ENCODE assay signal across 29 cellular contexts in genomic region chr9:124809211-124809610, GRCh38. TPM values are rescaled to one million over a fixed set of nuclear protein-coding genes. Genes with fewer than 3 reads are reported as not detected.
"Had no signal": no experiment of that assay in that cellular context is flagged by ENCODE, and none has a peak within 500 bp of the region (broad histone marks: within the 10 kb centered on the region; RNA-seq: fewer than 3 reads in every experiment).

No MANE protein-coding gene starts in this region.

- H3K36me3 ChIP-seq: colonic mucosa, gastrocnemius medialis, lower lobe of right lung, neutrophil, pancreas, transverse colon, vagina had no signal

- DNase-seq: activated B cell treated with CpG ODN at 0.5 μM for 24 hours; activated CD4-positive, alpha-beta T cell treated with anti-CD3 and anti-CD28 coated beads for 36 hours; activated CD4-positive, alpha-beta T cell treated with anti-CD3 and anti-CD28 coated beads, Interleukin-2, amount 50 U/mL, for 48 hours; activated CD8-positive, alpha-beta memory T cell treated with anti-CD3 and anti-CD28 coated beads, Interleukin-2, amount 50 U/mL, for 48 hours; activated effector memory CD4-positive, alpha-beta T cell treated with anti-CD3 and anti-CD28 coated beads, Interleukin-2, amount 50 U/mL, for 16 hours; activated naive CD4-positive, alpha-beta T cell treated with anti-CD3 and anti-CD28 coated beads, Interleukin-2, amount 10 ng/mL, durations not matched to agents 7 days and 5 days; activated T-cell treated with anti-CD3 and anti-CD28 coated beads, Interleukin-2, amount 50 U/mL, for 48 hours; amygdala; colonic mucosa; dorsolateral prefrontal cortex; effector memory CD8-positive, alpha-beta T cell; esophagus squamous epithelium; gastrocnemius medialis; head of caudate nucleus; lower lobe of right lung; midbrain; natural killer cell; pancreas; psoas muscle; T-helper 9 cell; transverse colon had no signal

- H3K27me3 ChIP-seq: colonic mucosa, dorsolateral prefrontal cortex, esophagus squamous epithelium, gastrocnemius medialis, neutrophil, pancreas, transverse colon, vagina had no signal

- H3K27ac ChIP-seq: colonic mucosa, dorsolateral prefrontal cortex, esophagus squamous epithelium, gastrocnemius medialis, lower lobe of right lung, neutrophil, pancreas, psoas muscle, transverse colon had no signal

- H3K9me3 ChIP-seq: colonic mucosa, esophagus squamous epithelium, gastrocnemius medialis, lower lobe of right lung, neutrophil, pancreas, psoas muscle, transverse colon, vagina had no signal

- H3K4me1 ChIP-seq: colonic mucosa, pancreas had no signal

- H3K4me3 ChIP-seq: colonic mucosa, dorsolateral prefrontal cortex, esophagus squamous epithelium, gastrocnemius medialis, lower lobe of right lung, pancreas, psoas muscle, transverse colon, vagina had no signal

RNA-seq across cellular contexts. Expression of gene OLFML2A, which starts 32.3 kb away (rescaled TPM):
- total RNA-seq: natural killer cell had no signal

RNA-seq across cellular contexts. Expression of gene WDR38, which starts 44.0 kb away (rescaled TPM):
- total RNA-seq: activated B cell treated with CpG ODN at 0.5 μM for 24 hours; activated CD4-positive, alpha-beta T cell treated with anti-CD3 and anti-CD28 coated beads for 36 hours; activated CD8-positive, alpha-beta memory T cell treated with anti-CD3 and anti-CD28 coated beads for 36 hours; bronchial epithelial cell; colonic mucosa; esophagus squamous epithelium; gastrocnemius medialis; natural killer cell; psoas muscle; right cardiac atrium; skeletal muscle tissue; T-helper 1 cell treated with Interleukin-12 subunit alpha and Interleukin-12 subunit beta and Interleukin-4 antibody, amounts not matched to agents 30 ng/mL and 1 ng/mL, for 36 hours; transverse colon; vagina had no signal
- polyA plus RNA-seq: keratinocyte, pancreas had no signal
